ENCODE assay signal across 8 cellular contexts in the genomic region with DNA sequence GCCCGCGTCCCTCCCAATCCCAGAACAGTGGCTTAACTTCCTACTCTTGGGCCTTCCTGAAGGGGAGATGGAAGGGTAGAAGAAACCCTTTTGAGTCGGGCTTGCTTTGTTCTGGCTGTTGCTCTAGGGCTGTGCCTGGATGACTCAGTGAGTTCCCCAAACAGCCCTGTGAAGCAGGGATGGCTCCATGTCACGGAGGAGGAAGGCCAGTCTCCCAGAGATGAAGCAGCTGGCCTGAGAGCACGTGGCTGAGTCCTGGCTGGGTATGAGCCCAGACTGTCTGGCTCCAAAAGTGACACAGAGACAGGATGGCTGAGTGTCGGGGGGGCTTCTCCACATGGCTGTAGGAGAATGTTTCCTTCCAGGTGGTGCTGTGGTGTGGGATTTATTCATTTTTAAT. TPM values are rescaled to one million over a fixed set of nuclear protein-coding genes. Genes with fewer than 3 reads are reported as not detected.
DNase-seq lines count a peak whose midpoint lies in the region; ATAC-seq, FAIRE-seq and TF ChIP-seq lines count a peak whose summit lies in the region.

No MANE protein-coding gene starts in this region.

- FAIRE-seq in pancreas (lab: Jason Lieb, UNC) = no peak
- FAIRE-seq in GM19239 (lab: Jason Lieb, UNC) = no peak

- no peak for DNase-seq in activated CD4-positive, alpha-beta T cell treated with anti-CD3 and anti-CD28 coated beads for 36 hours
- DNase-seq in activated CD4-positive, alpha-beta T cell treated with anti-CD3 and anti-CD28 coated beads for 4 hours = no peak
- DNase-seq in activated CD8-positive, alpha-beta T cell treated with anti-CD3 and anti-CD28 coated beads for 36 hours = no peak
- DNase-seq in pancreas (peak in 1 of 6 donors; percentile 56), T1000 (lab: John Stamatoyannopoulos, UW) (no peak), UCSD-AML1 (lab: John Stamatoyannopoulos, UW; ENCODE audit: unreplicated experiment) (no peak), GM19239 (ENCODE audit: insufficient read length, low spot score) (no peak)

- H3K36me3 Mint-ChIP-seq in activated CD4-positive, alpha-beta T cell treated with anti-CD3 and anti-CD28 coated beads for 36 hours (ENCODE audit: low read depth) = peaks cover 79% of the 10 kb centered on the region
- peaks cover 78% of the 10 kb centered on the region for H3K36me3 Mint-ChIP-seq in activated CD8-positive, alpha-beta T cell treated with anti-CD3 and anti-CD28 coated beads for 36 hours (ENCODE audit: low read depth)

- peak overlapping the region; percentile 81 for H3K4me3 Mint-ChIP-seq in activated CD4-positive, alpha-beta T cell treated with anti-CD3 and anti-CD28 coated beads for 36 hours
- peak overlapping the region; percentile 83 for H3K4me3 Mint-ChIP-seq in activated CD8-positive, alpha-beta T cell treated with anti-CD3 and anti-CD28 coated beads for 36 hours

- no peaks in the 10 kb centered on the region for H3K36me3 ChIP-seq in gastroesophageal sphincter
- no peaks in the 10 kb centered on the region for H3K36me3 ChIP-seq in pancreas

- 50 to 58% methylated on average over 2 of the region's 6 CpGs for WGBS in gastroesophageal sphincter (ENCODE audit: low coverage in 1 of 2), 2 donors
- 68 to 69% methylated on average over 6 of the region's 6 CpGs for WGBS in pancreas, 2 donors

- no peaks in the 10 kb centered on the region for H3K9me3 ChIP-seq in gastroesophageal sphincter
- no peaks in the 10 kb centered on the region for H3K9me3 ChIP-seq in pancreas

- H3K4me1 ChIP-seq in gastroesophageal sphincter (peaks cover 0 to 23% (median 11%) of the 10 kb centered on the region in 3 donors), pancreas (peaks cover 0 to 11% (median 0%) of the 10 kb centered on the region in 3 donors)

- H3K9me3 Mint-ChIP-seq in activated CD4-positive, alpha-beta T cell treated with anti-CD3 and anti-CD28 coated beads for 36 hours (ENCODE audit: low read depth) = no peaks in the 10 kb centered on the region
- peaks cover 7% of the 10 kb centered on the region for H3K9me3 Mint-ChIP-seq in activated CD8-positive, alpha-beta T cell treated with anti-CD3 and anti-CD28 coated beads for 36 hours

- no peak overlapping the region for H3K4me3 ChIP-seq in gastroesophageal sphincter
- no peak overlapping the region for H3K4me3 ChIP-seq in pancreas

- ATAC-seq in activated CD4-positive, alpha-beta T cell treated with anti-CD3 and anti-CD28 coated beads for 36 hours = no peak
- ATAC-seq in activated CD8-positive, alpha-beta T cell treated with anti-CD3 and anti-CD28 coated beads for 36 hours = no peak
- ATAC-seq in gastroesophageal sphincter (peak; percentile 97), pancreas (peak; percentile 47 to 83 (median 74))

- TF ChIP-seq EP300 in gastroesophageal sphincter (IDR thresholded peaks at IDR 0.05) = no peak

- CTCF ChIA-PET in activated CD4-positive, alpha-beta T cell treated with anti-CD3 and anti-CD28 coated beads for 36 hours (lab: Charles Lee) = interaction anchor here (1.2 to 1.3 kb wide), 2 partner anchors 8 to 10 kb away, joined by 3 to 4 read pairs; a partner anchor contains a TSS
- CTCF ChIA-PET in activated CD8-positive, alpha-beta T cell treated with anti-CD3 and anti-CD28 coated beads for 36 hours (lab: Charles Lee) = interaction anchor here (0.8 to 1.7 kb wide), 4 partner anchors 37 to 440 kb away, joined by 3 to 10 read pairs (median 6); no protein-coding TSS in a partner anchor

- H3K27me3 Mint-ChIP-seq in activated CD4-positive, alpha-beta T cell treated with anti-CD3 and anti-CD28 coated beads for 36 hours = no peaks in the 10 kb centered on the region
- H3K27me3 Mint-ChIP-seq in activated CD8-positive, alpha-beta T cell treated with anti-CD3 and anti-CD28 coated beads for 36 hours = peaks cover 2% of the 10 kb centered on the region

- H3K27ac ChIP-seq in gastroesophageal sphincter (peak overlapping the region; percentile 72 to 88 (median 79)), pancreas (peak overlapping the region in 2 of 4 donors; percentile 22 to 48)

- no peak for TF ChIP-seq CTCF in activated CD8-positive, alpha-beta T cell treated with anti-CD3 and anti-CD28 coated beads for 36 hours (IDR thresholded peaks at IDR 0.05)
- TF ChIP-seq CTCF in gastroesophageal sphincter (IDR thresholded peaks at IDR 0.05) (no peak), pancreas (IDR thresholded peaks at IDR 0.05) (no peak)

- peak overlapping the region; percentile 99 for H3K27ac Mint-ChIP-seq in activated CD4-positive, alpha-beta T cell treated with anti-CD3 and anti-CD28 coated beads for 36 hours
- peak overlapping the region; percentile 98 for H3K27ac Mint-ChIP-seq in activated CD8-positive, alpha-beta T cell treated with anti-CD3 and anti-CD28 coated beads for 36 hours

- intact Hi-C loops in activated CD4-positive, alpha-beta T cell treated with anti-CD3 and anti-CD28 coated beads for 36 hours (cut with DNase I, micrococcal nuclease) = loop anchor here in 1 of 2 experiments (5.0 kb wide), 3 partner anchors 422 to 1038 kb away; a partner anchor contains a TSS
- intact Hi-C loops in activated CD8-positive, alpha-beta T cell treated with anti-CD3 and anti-CD28 coated beads for 36 hours (cut with micrococcal nuclease) = no loop called here
- intact Hi-C loops in pancreas (cut with DNase I) = no loop called here

- H3K4me1 Mint-ChIP-seq in activated CD4-positive, alpha-beta T cell treated with anti-CD3 and anti-CD28 coated beads for 36 hours = peaks cover 64% of the 10 kb centered on the region
- peaks cover 59% of the 10 kb centered on the region for H3K4me1 Mint-ChIP-seq in activated CD8-positive, alpha-beta T cell treated with anti-CD3 and anti-CD28 coated beads for 36 hours (ENCODE audit: low read depth)

- no peak for TF ChIP-seq POLR2A in gastroesophageal sphincter (IDR thresholded peaks at IDR 0.05)

- POLR2A ChIA-PET in activated CD4-positive, alpha-beta T cell treated with anti-CD3 and anti-CD28 coated beads for 36 hours (lab: Charles Lee) = interaction anchor here (0.7 kb wide), 1 partner anchor 1080 kb away, joined by 3 read pairs; no protein-coding TSS in a partner anchor
- POLR2A ChIA-PET in activated CD8-positive, alpha-beta T cell treated with anti-CD3 and anti-CD28 coated beads for 36 hours (lab: Charles Lee) = interaction anchor here (7.8 kb wide), 1 partner anchor 13 kb away, joined by 112 read pairs; a partner anchor contains a TSS

- H3K27me3 ChIP-seq in gastroesophageal sphincter (no peaks in the 10 kb centered on the region), pancreas (no peaks in the 10 kb centered on the region)

RNA-seq across cellular contexts. Expression of a gene that starts 4.6 kb away (rescaled TPM):
- 100 to 1,000 TPM; 163 to 180 TPM for total RNA-seq in activated CD4-positive, alpha-beta T cell treated with anti-CD3 and anti-CD28 coated beads for 36 hours
- 100 to 1,000 TPM; 151 to 163 TPM for total RNA-seq in activated CD8-positive, alpha-beta T cell treated with anti-CD3 and anti-CD28 coated beads for 36 hours
- total RNA-seq in gastroesophageal sphincter (1 to 10 TPM; 1.9 to 5.9 (median 4.5) TPM), pancreas (1 to 10 TPM in 2 of 6 donors, under 1 TPM in 4; 0.28 to 1.9 (median 0.83) TPM)
- 1 to 10 TPM in 1 of 2 donors, under 1 TPM in 1; 0.57 to 1.6 TPM for polyA plus RNA-seq in pancreas

RNA-seq across cellular contexts. Expression of a gene that starts 10.0 kb away (rescaled TPM):
- total RNA-seq in activated CD4-positive, alpha-beta T cell treated with anti-CD3 and anti-CD28 coated beads for 36 hours = 100 to 1,000 TPM; 116 to 118 TPM
- total RNA-seq in activated CD8-positive, alpha-beta T cell treated with anti-CD3 and anti-CD28 coated beads for 36 hours = 10 to 100 TPM; 94.3 to 98.3 TPM
- 100 to 1,000 TPM in 3 of 4 donors, 10 to 100 TPM in 1; 83.9 to 125 (median 113) TPM for total RNA-seq in gastroesophageal sphincter
- 10 to 100 TPM; 19.0 to 51.3 (median 25.4) TPM for total RNA-seq in pancreas
- polyA plus RNA-seq in pancreas = 10 to 100 TPM; 60.3 to 80.9 TPM

Comparison
In these comparisons a context has a peak if more than half of its experiments do, and no peak if none do; other contexts are left out.
1. ATAC-seq: peak in gastroesophageal sphincter (single experiment) and pancreas (4 of 4); none in activated CD4-positive, alpha-beta T cell treated with anti-CD3 and anti-CD28 coated beads for 36 hours (single experiment) and activated CD8-positive, alpha-beta T cell treated with anti-CD3 and anti-CD28 coated beads for 36 hours (single experiment).
2. RNA of a gene that starts 4.6 kb away (total RNA-seq): 163 to 180 TPM in activated CD4-positive, alpha-beta T cell treated with anti-CD3 and anti-CD28 coated beads for 36 hours and 151 to 163 TPM in activated CD8-positive, alpha-beta T cell treated with anti-CD3 and anti-CD28 coated beads for 36 hours; 1.9 to 5.9 TPM in gastroesophageal sphincter and 0.28 to 1.9 TPM in pancreas; every median in the first group is over 10 times any median in the second.